ENCODE assay signal across 23 cellular contexts in genomic region chr18:47022821-47023220, GRCh38. TPM values are rescaled to one million over a fixed set of nuclear protein-coding genes. Genes with fewer than 3 reads are reported as not detected.
"Had no signal": no experiment of that assay in that cellular context is flagged by ENCODE, and none has a peak within 500 bp of the region (broad histone marks: within the 10 kb centered on the region; RNA-seq: fewer than 3 reads in every experiment).

No MANE protein-coding gene starts in this region.

RNA-seq across cellular contexts. Expression of gene ELOA2, which starts 12.6 kb away (rescaled TPM):
- total RNA-seq: glomerular endothelial cell; heart right ventricle; hepatocyte; left cardiac atrium; left lobe of liver; liver; lung microvascular endothelial cell; mesenteric fat pad; mucosa of descending colon; myocyte; naive thymus-derived CD4-positive, alpha-beta T cell; natural killer cell treated with Interleukin-12 subunit alpha and Interleukin-12 subunit beta and Interleukin-15 and Interleukin-18, amount 100 ng/mL, for 72 hours; omental fat pad; progenitor cell of endocrine pancreas; right cardiac atrium; sigmoid colon; temporal lobe; thyroid gland; transverse colon; upper lobe of right lung; uterus had no signal
- polyA plus RNA-seq: heart right ventricle; liver; naive thymus-derived CD4-positive, alpha-beta T cell; neural cell; right cardiac atrium; sigmoid colon; small intestine had no signal
